In genomic region chr3:196754215-196754937, GRCh38 we compare ENCODE assay signal across 13 cellular contexts. TPM values are rescaled to one million over a fixed set of nuclear protein-coding genes. Genes with fewer than 3 reads are reported as not detected.
DNase-seq lines count a peak whose midpoint lies in the region; ATAC-seq and TF ChIP-seq lines count a peak whose summit lies in the region.
"Had no signal": no experiment of that assay in that cellular context is flagged by ENCODE, and none has a peak within 500 bp of the region (broad histone marks: within the 10 kb centered on the region; RNA-seq: fewer than 3 reads in every experiment).

No MANE protein-coding gene starts in this region.

- H3K27ac Mint-ChIP-seq in T-helper 1 cell treated with Interleukin-12 subunit alpha and Interleukin-12 subunit beta and Interleukin-4 antibody, amounts not matched to agents 30 μg/mL and 1 μg/mL, for 36 hours = peak overlapping the region; percentile 16
- H3K27ac Mint-ChIP-seq in T-helper 17 cell = peak overlapping the region; percentile 68
- peak overlapping the region; percentile 84 for H3K27ac Mint-ChIP-seq in progenitor cell of endocrine pancreas

- no peak overlapping the region for H3K4me3 Mint-ChIP-seq in T-helper 1 cell treated with Interleukin-12 subunit alpha and Interleukin-12 subunit beta and Interleukin-4 antibody, amounts not matched to agents 30 μg/mL and 1 μg/mL, for 36 hours
- H3K4me3 Mint-ChIP-seq in T-helper 17 cell (peak overlapping the region; percentile 46), progenitor cell of endocrine pancreas (ENCODE audit: low read depth) (no peak overlapping the region)

- peaks cover 36% of the 10 kb centered on the region for H3K4me1 Mint-ChIP-seq in T-helper 1 cell treated with Interleukin-12 subunit alpha and Interleukin-12 subunit beta and Interleukin-4 antibody, amounts not matched to agents 30 μg/mL and 1 μg/mL, for 36 hours (ENCODE audit: low read depth)
- H3K4me1 Mint-ChIP-seq in T-helper 17 cell (peaks cover 38% of the 10 kb centered on the region), progenitor cell of endocrine pancreas (ENCODE audit: low read depth) (peaks cover 15% of the 10 kb centered on the region)

- ATAC-seq in T-helper 17 cell = peak; percentile 15
- ATAC-seq in GM21619 (IDR thresholded peaks at IDR 0.05; ENCODE audit: unreplicated experiment) = no peak

- peaks cover 48% of the 10 kb centered on the region for H3K36me3 Mint-ChIP-seq in T-helper 1 cell treated with Interleukin-12 subunit alpha and Interleukin-12 subunit beta and Interleukin-4 antibody, amounts not matched to agents 30 μg/mL and 1 μg/mL, for 36 hours (ENCODE audit: low read depth)
- H3K36me3 Mint-ChIP-seq in T-helper 17 cell (ENCODE audit: low read depth) (peaks cover 14% of the 10 kb centered on the region), progenitor cell of endocrine pancreas (ENCODE audit: insufficient read depth) (peaks cover 52% of the 10 kb centered on the region)

- TF ChIP-seq POLR2A in erythroblast (IDR thresholded peaks at IDR 0.05; ENCODE audit: low read length) = no peak

- no peak for DNase-seq in T-helper 1 cell
- DNase-seq in T-helper 17 cell = no peak
- DNase-seq in erythroblast (lab: John Stamatoyannopoulos, UW) = peak; percentile 11 to 34
- DNase-seq in progenitor cell of endocrine pancreas (ENCODE audit: low spot score, unreplicated experiment) = no peak
- DNase-seq in AG20443 (ENCODE audit: low spot score) = no peak
- DNase-seq in NCI-H1417 treated with DMSO at 0.1 percent for 48 hours (lab: John Stamatoyannopoulos, UW) = no peak
- DNase-seq: cortex of kidney; heart right ventricle; Karpas-422; NCI-H510A treated with DMSO at 0.1 percent for 48 hours; stimulated activated naive CD4-positive, alpha-beta T cell treated with Interleukin-2 at 50 U/mL for 16 hours had no signal

- H3K9me3 Mint-ChIP-seq in T-helper 1 cell treated with Interleukin-12 subunit alpha and Interleukin-12 subunit beta and Interleukin-4 antibody, amounts not matched to agents 30 μg/mL and 1 μg/mL, for 36 hours = peaks cover 20% of the 10 kb centered on the region
- peaks cover 25% of the 10 kb centered on the region for H3K9me3 Mint-ChIP-seq in progenitor cell of endocrine pancreas (ENCODE audit: low read depth)

- no peaks in the 10 kb centered on the region for H3K27me3 Mint-ChIP-seq in T-helper 1 cell treated with Interleukin-12 subunit alpha and Interleukin-12 subunit beta and Interleukin-4 antibody, amounts not matched to agents 30 μg/mL and 1 μg/mL, for 36 hours (ENCODE audit: low read depth)
- no peaks in the 10 kb centered on the region for H3K27me3 Mint-ChIP-seq in T-helper 17 cell
- H3K27me3 Mint-ChIP-seq in progenitor cell of endocrine pancreas = no peaks in the 10 kb centered on the region

- no peak for TF ChIP-seq CTCF in progenitor cell of endocrine pancreas (IDR thresholded peaks at IDR 0.05; ENCODE audit: unreplicated experiment)

- peaks cover 9% of the 10 kb centered on the region for H3K9me3 ChIP-seq in T-helper 17 cell (ENCODE audit: control insufficient read depth, low read length, poor library complexity, severe bottlenecking)

RNA-seq across cellular contexts. Expression of gene PAK2, which starts 14.7 kb away (rescaled TPM):
- total RNA-seq in T-helper 17 cell (10 to 100 TPM; 70.6 to 80.0 TPM), progenitor cell of endocrine pancreas (71.9 and 72.1 TPM in 2 replicates)

RNA-seq across cellular contexts. Expression of gene PIGX, which starts 42.2 kb away (rescaled TPM):
- total RNA-seq in T-helper 17 cell (10 to 100 TPM; 18.0 to 19.7 TPM), progenitor cell of endocrine pancreas (26.1 and 28.3 TPM in 2 replicates)

RNA-seq across cellular contexts. Expression of gene CEP19, which starts 42.3 kb away (rescaled TPM):
- total RNA-seq in T-helper 17 cell (1 to 10 TPM; 1.4 to 2.1 TPM), progenitor cell of endocrine pancreas (2.3 and 2.5 TPM in 2 replicates)

Comparison
In these comparisons a context has a peak if more than half of its experiments do, and no peak if none do; other contexts are left out.
1. H3K27ac Mint-ChIP-seq: peak in every context shown above with its lines; median percentile 84 in progenitor cell of endocrine pancreas; 68 in T-helper 17 cell; 16 in T-helper 1 cell treated with Interleukin-12 subunit alpha and Interleukin-12 subunit beta and Interleukin-4 antibody, amounts not matched to agents 30 μg/mL and 1 μg/mL, for 36 hours.
2. DNase-seq: peak in erythroblast (2 of 2); none in T-helper 1 cell (0 of 5), T-helper 17 cell (0 of 3), progenitor cell of endocrine pancreas (single experiment), AG20443 (single experiment) and NCI-H1417 treated with DMSO at 0.1 percent for 48 hours (single experiment).